Comparison of ENCODE assay signal across 32 cellular contexts in the genomic region with DNA sequence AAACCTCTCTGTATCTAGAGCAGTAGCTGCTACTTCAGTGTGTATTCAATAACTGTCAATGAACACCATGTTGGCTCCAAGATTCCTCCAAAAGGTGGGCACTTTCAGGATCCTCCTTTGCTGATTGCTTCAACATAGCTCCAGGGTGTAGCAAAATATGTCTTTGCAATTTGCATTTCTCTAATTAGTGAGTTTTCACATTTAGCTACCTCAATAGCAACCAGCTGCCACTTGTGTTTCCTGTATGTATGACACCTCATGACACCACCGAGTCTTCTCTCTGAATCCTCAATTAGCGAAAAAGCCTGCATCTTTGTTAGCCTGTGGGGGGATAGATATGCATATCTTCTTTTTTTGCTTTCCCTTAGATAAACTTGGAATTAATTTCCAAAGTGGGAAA.
"Had no signal": no experiment of that assay in that cellular context is flagged by ENCODE, and none has a peak within 500 bp of the region (broad histone marks: within the 10 kb centered on the region; RNA-seq: fewer than 3 reads in every experiment).

No MANE protein-coding gene starts in this region.

- DNase-seq: Kasumi-1, KG1, MG63, NCI-H1048, NCI-H1092 treated with DMSO at 0.1 percent for 48 hours, NCI-H1105 treated with DMSO at 0.1 percent for 48 hours, NCI-H1417, NCI-H1436, NCI-H146, NCI-H1694, NCI-H187, NCI-H1930, NCI-H2029 treated with DMSO at 0.1 percent for 48 hours, NCI-H2081 treated with DMSO at 0.1 percent for 48 hours, NCI-H2107, NCI-H2171, NCI-H226, NCI-H446 treated with DMSO at 0.1 percent for 48 hours, NCI-H510A, NCI-H524, NCI-H526 treated with DMSO at 0.1 percent for 48 hours, NCI-H748 treated with DMSO at 0.1 percent for 48 hours, OCI-M1, PC-3, Right ventricle myocardium superior, RPMI8226, SHP77 treated with DMSO at 0.1 percent for 48 hours, SK-N-SH, SW 1271 had no signal

- ATAC-seq: K562, Panc1, PC-3 had no signal

- H3K4me3 ChIP-seq: K562, MG63, SJSA1 had no signal

- H3K27ac ChIP-seq: SJSA1 had no signal

- H3K36me3 ChIP-seq: MG63, SJSA1 had no signal

- H3K4me2 ChIP-seq: SK-N-SH had no signal

- H3K9me2 ChIP-seq: SK-N-SH had no signal

- H3K9ac ChIP-seq: SK-N-SH had no signal

- H3K4me1 ChIP-seq: SJSA1 had no signal

- H3K27me3 ChIP-seq: MG63, SJSA1 had no signal

- H3K9me3 ChIP-seq: MG63, SJSA1, SK-N-SH had no signal
